In the genomic region with DNA sequence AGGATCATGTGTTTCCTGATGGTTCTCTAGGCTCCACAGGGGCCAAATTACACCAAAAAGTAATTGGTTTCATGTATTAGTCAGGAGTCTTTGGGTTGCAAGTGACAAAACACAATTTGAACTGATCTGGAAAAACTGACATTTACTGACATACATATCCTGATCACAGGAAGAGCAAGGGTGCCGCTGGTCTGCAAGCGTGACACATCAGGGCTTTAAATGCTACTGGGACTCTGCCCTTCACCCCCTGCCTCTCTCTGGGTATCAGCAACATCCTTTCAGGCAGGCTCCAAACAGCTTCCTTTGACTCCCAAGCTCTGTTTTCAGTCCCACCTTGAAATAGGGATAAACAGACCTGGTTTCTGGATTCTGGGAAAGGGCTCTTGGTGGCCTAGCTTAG, we compare ENCODE assay signal across 21 cellular contexts.
DNase-seq lines count a peak whose midpoint lies in the region; ATAC-seq and TF ChIP-seq lines count a peak whose summit lies in the region.
"Had no signal": no experiment of that assay in that cellular context is flagged by ENCODE, and none has a peak within 500 bp of the region (broad histone marks: within the 10 kb centered on the region; RNA-seq: fewer than 3 reads in every experiment).

No MANE protein-coding gene starts in this region.

- intact Hi-C loops in activated T-helper 2 cell treated with anti-CD3 and anti-CD28 coated beads, Interferon-gamma antibody, Interleukin-2, Interleukin-4, amounts not matched to agents 10 μg/mL and 5 μg/mL and 100 μg/mL, durations not matched to agents 14 hours and 24 hours and 36 hours (cut with micrococcal nuclease), result loop anchor here (1.0 kb wide), 2 partner anchors 9 to 39 kb away; no protein-coding TSS in a partner anchor
- intact Hi-C loops in colonic mucosa (cut with DNase I), result no loop called here

- no peak overlapping the region for H3K27ac Mint-ChIP-seq in T-helper 2 cell treated with Interferon-gamma antibody and Interleukin-4, amounts not matched to agents 5 μg/mL and 100 μg/mL, for 36 hours
- peak overlapping the region in 1 of 2 donors; percentile 15 for H3K27ac Mint-ChIP-seq in activated naive CD4-positive, alpha-beta T cell treated with anti-CD3 and anti-CD28 coated beads, Interleukin-2, amount 50 U/mL, for 72 hours
- peak overlapping the region; percentile 76 for H3K27ac Mint-ChIP-seq in activated T-helper 2 cell treated with anti-CD3 and anti-CD28 coated beads, Interferon-gamma antibody, Interleukin-2, Interleukin-4, amounts not matched to agents 10 μg/mL and 5 μg/mL and 100 μg/mL, durations not matched to agents 14 hours and 24 hours and 36 hours
- H3K27ac Mint-ChIP-seq in stimulated activated naive B cell treated with anti-CD40 and anti-IgM and Interleukin-4, amounts not matched to agents 10 μg/mL and 1 μg/mL and 100 μg/mL, for 72 hours, result peak overlapping the region; percentile 68
- H3K27ac Mint-ChIP-seq: CD14-positive monocyte had no signal

- H3K27me3 Mint-ChIP-seq in T-helper 2 cell treated with Interferon-gamma antibody and Interleukin-4, amounts not matched to agents 5 μg/mL and 100 μg/mL, for 36 hours (ENCODE audit: low read depth), result no peaks in the 10 kb centered on the region
- no peaks in the 10 kb centered on the region for H3K27me3 Mint-ChIP-seq in activated T-helper 2 cell treated with anti-CD3 and anti-CD28 coated beads, Interferon-gamma antibody, Interleukin-2, Interleukin-4, amounts not matched to agents 10 μg/mL and 5 μg/mL and 100 μg/mL, durations not matched to agents 14 hours and 24 hours and 36 hours (ENCODE audit: low read depth)
- no peaks in the 10 kb centered on the region for H3K27me3 Mint-ChIP-seq in stimulated activated naive B cell treated with anti-CD40 and anti-IgM and Interleukin-4, amounts not matched to agents 10 μg/mL and 1 μg/mL and 100 μg/mL, for 72 hours

- TF ChIP-seq CTCF in colonic mucosa (IDR thresholded peaks at IDR 0.05), result no peak

- peak; percentile 27 to 43 for ATAC-seq in activated naive CD4-positive, alpha-beta T cell treated with anti-CD3 and anti-CD28 coated beads, Interleukin-2, amount 50 U/mL, for 72 hours
- ATAC-seq in stimulated activated naive B cell treated with anti-CD40 and anti-IgM and Interleukin-4, amounts not matched to agents 10 μg/mL and 1 μg/mL and 100 μg/mL, for 72 hours (replicated peaks), result no peak

- no peaks in the 10 kb centered on the region for H3K27me3 ChIP-seq in colonic mucosa

- peaks cover 55% of the 10 kb centered on the region for H3K4me1 Mint-ChIP-seq in T-helper 2 cell treated with Interferon-gamma antibody and Interleukin-4, amounts not matched to agents 5 μg/mL and 100 μg/mL, for 36 hours (ENCODE audit: low read depth)
- peaks cover 56% of the 10 kb centered on the region for H3K4me1 Mint-ChIP-seq in activated T-helper 2 cell treated with anti-CD3 and anti-CD28 coated beads, Interferon-gamma antibody, Interleukin-2, Interleukin-4, amounts not matched to agents 10 μg/mL and 5 μg/mL and 100 μg/mL, durations not matched to agents 14 hours and 24 hours and 36 hours (ENCODE audit: low read depth)
- peaks cover 55 to 87% of the 10 kb centered on the region in 2 donors for H3K4me1 Mint-ChIP-seq in stimulated activated naive B cell treated with anti-CD40 and anti-IgM and Interleukin-4, amounts not matched to agents 10 μg/mL and 1 μg/mL and 100 μg/mL, for 72 hours
- H3K4me1 Mint-ChIP-seq: H9 had no signal

- peaks cover 8% of the 10 kb centered on the region for H3K9me3 Mint-ChIP-seq in T-helper 2 cell treated with Interferon-gamma antibody and Interleukin-4, amounts not matched to agents 5 μg/mL and 100 μg/mL, for 36 hours
- peaks cover 6 to 14% of the 10 kb centered on the region in 2 donors for H3K9me3 Mint-ChIP-seq in activated naive CD4-positive, alpha-beta T cell treated with anti-CD3 and anti-CD28 coated beads, Interleukin-2, amount 50 U/mL, for 72 hours
- H3K9me3 Mint-ChIP-seq in activated T-helper 2 cell treated with anti-CD3 and anti-CD28 coated beads, Interferon-gamma antibody, Interleukin-2, Interleukin-4, amounts not matched to agents 10 μg/mL and 5 μg/mL and 100 μg/mL, durations not matched to agents 14 hours and 24 hours and 36 hours, result peaks cover 7% of the 10 kb centered on the region
- H3K9me3 Mint-ChIP-seq in stimulated activated naive B cell treated with anti-CD40 and anti-IgM and Interleukin-4, amounts not matched to agents 10 μg/mL and 1 μg/mL and 100 μg/mL, for 72 hours, result peaks cover 3 to 6% of the 10 kb centered on the region in 2 donors

- H3K36me3 ChIP-seq in colonic mucosa, result no peaks in the 10 kb centered on the region

- H3K4me3 Mint-ChIP-seq in T-helper 2 cell treated with Interferon-gamma antibody and Interleukin-4, amounts not matched to agents 5 μg/mL and 100 μg/mL, for 36 hours, result no peak overlapping the region
- no peak overlapping the region for H3K4me3 Mint-ChIP-seq in activated T-helper 2 cell treated with anti-CD3 and anti-CD28 coated beads, Interferon-gamma antibody, Interleukin-2, Interleukin-4, amounts not matched to agents 10 μg/mL and 5 μg/mL and 100 μg/mL, durations not matched to agents 14 hours and 24 hours and 36 hours (ENCODE audit: low read depth)
- peak overlapping the region in 1 of 2 donors; percentile 43 for H3K4me3 Mint-ChIP-seq in stimulated activated naive B cell treated with anti-CD40 and anti-IgM and Interleukin-4, amounts not matched to agents 10 μg/mL and 1 μg/mL and 100 μg/mL, for 72 hours
- H3K4me3 Mint-ChIP-seq: CD14-positive monocyte, H9 had no signal

- H3K9ac ChIP-seq in colonic mucosa (ENCODE audit: low read depth in 2 of 2, low read length in 2 of 2), result no peak overlapping the region

- H3K36me3 Mint-ChIP-seq in T-helper 2 cell treated with Interferon-gamma antibody and Interleukin-4, amounts not matched to agents 5 μg/mL and 100 μg/mL, for 36 hours (ENCODE audit: low read depth), result peaks cover 8% of the 10 kb centered on the region
- H3K36me3 Mint-ChIP-seq in activated naive CD4-positive, alpha-beta T cell treated with anti-CD3 and anti-CD28 coated beads, Interleukin-2, amount 50 U/mL, for 72 hours, result peaks cover 9 to 22% of the 10 kb centered on the region in 2 donors
- no peaks in the 10 kb centered on the region for H3K36me3 Mint-ChIP-seq in activated T-helper 2 cell treated with anti-CD3 and anti-CD28 coated beads, Interferon-gamma antibody, Interleukin-2, Interleukin-4, amounts not matched to agents 10 μg/mL and 5 μg/mL and 100 μg/mL, durations not matched to agents 14 hours and 24 hours and 36 hours (ENCODE audit: low read depth)
- peaks cover 0 to 14% of the 10 kb centered on the region in 2 donors for H3K36me3 Mint-ChIP-seq in stimulated activated naive B cell treated with anti-CD40 and anti-IgM and Interleukin-4, amounts not matched to agents 10 μg/mL and 1 μg/mL and 100 μg/mL, for 72 hours

- H3K27ac ChIP-seq in colonic mucosa, result no peak overlapping the region
- H3K27ac ChIP-seq: 22Rv1 had no signal

- no peak overlapping the region for H3K4me3 ChIP-seq in colonic mucosa

- peak; percentile 53 for DNase-seq in T-helper 2 cell treated with Interferon-gamma antibody and Interleukin-4, amounts not matched to agents 5 μg/mL and 100 μg/mL, for 36 hours (ENCODE audit: low spot score)
- DNase-seq in T-helper 2 cell (no peak), colonic mucosa (no peak), NCI-H2196 treated with DMSO at 0.1 percent for 48 hours (lab: John Stamatoyannopoulos, UW; ENCODE audit: unreplicated experiment) (no peak)
- no peak for DNase-seq in activated naive CD4-positive, alpha-beta T cell treated with anti-CD3 and anti-CD28 coated beads, Interleukin-2, amount 50 U/mL, for 72 hours (ENCODE audit: low spot score in 2 of 2)
- no peak for DNase-seq in activated naive CD4-positive, alpha-beta T cell treated with anti-CD3 and anti-CD28 coated beads, Interleukin-2, amount 50 U/mL, for 16 hours
- no peak for DNase-seq in activated T-helper 2 cell treated with anti-CD3 and anti-CD28 coated beads, Interferon-gamma antibody, Interleukin-2, Interleukin-4, amounts not matched to agents 10 μg/mL and 5 μg/mL and 100 μg/mL, durations not matched to agents 14 hours and 24 hours and 36 hours (ENCODE audit: low spot score)
- no peak for DNase-seq in stimulated activated naive B cell treated with anti-CD40 and anti-IgM and Interleukin-4, amounts not matched to agents 10 μg/mL and 1 μg/mL and 100 μg/mL, for 72 hours
- DNase-seq: AML-193, GDM1, H9, NCI-H1417, NCI-H187, NCI-H2107, NCI-H2227 treated with DMSO at 0.1 percent for 48 hours, NCI-H510A treated with DMSO at 0.1 percent for 48 hours, NCI-H774, OCI-M1, Right ventricle myocardium superior had no signal

- H3K9me3 ChIP-seq in colonic mucosa, result no peaks in the 10 kb centered on the region

- H3K4me1 ChIP-seq in colonic mucosa, result no peaks in the 10 kb centered on the region

Comparison
In these comparisons a context has a peak if more than half of its experiments do, and no peak if none do; other contexts are left out.
1. ATAC-seq: peak in activated naive CD4-positive, alpha-beta T cell treated with anti-CD3 and anti-CD28 coated beads, Interleukin-2, amount 50 U/mL, for 72 hours (2 of 2); none in stimulated activated naive B cell treated with anti-CD40 and anti-IgM and Interleukin-4, amounts not matched to agents 10 μg/mL and 1 μg/mL and 100 μg/mL, for 72 hours (0 of 2).